8 cellular contexts compared by ENCODE assay signal in genomic region chr2:75560768-75561565, GRCh38. TPM values are rescaled to one million over a fixed set of nuclear protein-coding genes. Genes with fewer than 3 reads are reported as not detected.
A peak's percentile ranks its signal among the peaks of the same experiment; 100 is the strongest.
DNase-seq lines count a peak whose midpoint lies in the region; ATAC-seq and TF ChIP-seq lines count a peak whose summit lies in the region.

Gene EVA1A (minus strand): TSS chr2:75560939. CDS start chr2:75518140, 42,799 bp downstream.

- peak within 1 kb of the TSS in 3 of 5 donors; percentile 3 to 50 (median 44) for H3K27ac ChIP-seq in stomach

- DNase-seq in BJ (ENCODE audit: low read depth) (peak; percentile 39), NCI-H774 (lab: John Stamatoyannopoulos, UW) (peak; percentile 12), choroid plexus epithelial cell (ENCODE audit: low read depth) (peak; percentile 82), kidney tubule cell (ENCODE audit: low spot score) (peak; percentile 88), stomach (no peak), occipital lobe (lab: John Stamatoyannopoulos, UW) (no peak)

- TF ChIP-seq EP300 in stomach (IDR thresholded peaks at IDR 0.05), result no peak

- POLR2A ChIA-PET in BJ (lab: Charles Lee), result interaction anchor here (0.6 to 1.9 kb wide), 4 partner anchors 36 to 64 kb away, joined by 3 to 5 read pairs (median 3); no protein-coding TSS in a partner anchor

- H3K36me3 ChIP-seq in BJ (ENCODE audit: control insufficient read depth, insufficient read depth, low read length) (no peaks in the 10 kb centered on the region; the same call in 1 of the 2 replicates), stomach (no peaks in the 10 kb centered on the region)

- H3K4me1 ChIP-seq in stomach, result peaks cover 8 to 20% (median 19%) of the 10 kb centered on the region in 4 donors

- peak; percentile 49 for ATAC-seq in GM19395 (IDR thresholded peaks at IDR 0.05; ENCODE audit: unreplicated experiment)
- ATAC-seq in HG03039 (IDR thresholded peaks at IDR 0.05; ENCODE audit: unreplicated experiment), result no peak

- H3K4me3 ChIP-seq in BJ (ENCODE audit: low read depth, low read length) (peak within 1 kb of the TSS; percentile 78), choroid plexus epithelial cell (ENCODE audit: low read depth, low read length) (peak within 1 kb of the TSS; percentile 75), stomach (peak within 1 kb of the TSS; percentile 48 to 60 (median 50))

- H3K9me3 ChIP-seq in stomach, result no peaks in the 10 kb centered on the region

- H3K27me3 ChIP-seq in BJ (ENCODE audit: control insufficient read depth, insufficient read depth, low read length), result no peaks in the 10 kb centered on the region
- H3K27me3 ChIP-seq in stomach, result peaks cover 5 to 67% (median 19%) of the 10 kb centered on the region in 3 donors

- TF ChIP-seq POLR2A in stomach (IDR thresholded peaks at IDR 0.05), result no peak

- intact Hi-C loops in stomach (cut with DNase I; ENCODE audit: low total_unique reads), result no loop called here

- CTCF ChIA-PET in BJ (lab: Yijun Ruan, JAX), result interaction anchor here (0.8 to 7.2 kb wide), 14 partner anchors 10 to 96 kb away, joined by 3 to 70 read pairs (median 6); no protein-coding TSS in a partner anchor

- TF ChIP-seq CTCF in BJ (IDR thresholded peaks at IDR 0.05; ENCODE audit: insufficient read depth, low read depth, low read length) (no peak), choroid plexus epithelial cell (conservative IDR thresholded peaks at IDR 0.05; ENCODE audit: low read depth, low read length) (no peak), stomach (IDR thresholded peaks at IDR 0.05) (no peak)

- WGBS in stomach, 5 donors, result 2 to 6% (median 3%) methylated on average over 22 to 46 of the region's 46 CpGs

RNA-seq across cellular contexts. Expression of gene EVA1A, which starts in this region (rescaled TPM):
- polyA plus RNA-seq in BJ (2011; rRNA removed), result 30.2 and 41.0 TPM in 2 replicates
- polyA minus RNA-seq in BJ (2011; rRNA and poly(A)+ RNA removed), result 24.3 and 40.2 TPM in 2 replicates
- 1 to 10 TPM in 2 of 5 donors, not detected in 3; 1.3 to 2.4 TPM for total RNA-seq in stomach
- 1 to 10 TPM; 2.1 to 4.7 (median 3.5) TPM for polyA plus RNA-seq in stomach
- 1.1 TPM for total RNA-seq in occipital lobe

Comparison
In these comparisons a context has a peak if more than half of its experiments do, and no peak if none do; other contexts are left out.
1. DNase-seq: peak in BJ (single experiment), NCI-H774 (single experiment), choroid plexus epithelial cell (single experiment) and kidney tubule cell (single experiment); none in stomach (single experiment) and occipital lobe (single experiment).
2. Peak in every context shown above with its lines, with median percentiles within 50 percentile points of each other: H3K4me3 ChIP-seq.